ENCODE assay signal across 8 cellular contexts in genomic region chr9:36625006-36625600, GRCh38. TPM values are rescaled to one million over a fixed set of nuclear protein-coding genes. Genes with fewer than 3 reads are reported as not detected.
A peak's percentile ranks its signal among the peaks of the same experiment; 100 is the strongest.
DNase-seq lines count a peak whose midpoint lies in the region; ATAC-seq and TF ChIP-seq lines count a peak whose summit lies in the region.

No MANE protein-coding gene starts in this region.

- no peaks in the 10 kb centered on the region for H3K27me3 ChIP-seq in hepatocyte

- H3K36me3 ChIP-seq in hepatocyte (replicated peaks; ENCODE audit: insufficient read depth, low read depth) = no peaks in the 10 kb centered on the region

- 87% methylated on average over 6 of the region's 6 CpGs for WGBS in hepatocyte (ENCODE audit: low lambda C conversion rate, missing lambda C conversion rate)

- H3K79me2 ChIP-seq in hepatocyte = no peaks in the 10 kb centered on the region

- no peak for TF ChIP-seq CTCF in hepatocyte (IDR thresholded peaks at IDR 0.05; ENCODE audit: poor library complexity)

- no peaks in the 10 kb centered on the region for H4K20me1 ChIP-seq in hepatocyte (ENCODE audit: insufficient read depth, poor library complexity, severe bottlenecking)

- no peak overlapping the region for H3K27ac ChIP-seq in hepatocyte

- no peak overlapping the region for H3K4me3 ChIP-seq in hepatocyte

- H3K4me2 ChIP-seq in hepatocyte = no peak overlapping the region

- H3K9me2 ChIP-seq in hepatocyte (replicated peaks; ENCODE audit: insufficient read depth) = no peaks in the 10 kb centered on the region

- ATAC-seq in GM21360 (IDR thresholded peaks at IDR 0.05; ENCODE audit: unreplicated experiment) = no peak

- H3K9me3 ChIP-seq in hepatocyte (ENCODE audit: low read depth) = no peaks in the 10 kb centered on the region

- H2AFZ ChIP-seq in hepatocyte = no peak overlapping the region

- no peaks in the 10 kb centered on the region for H3K4me1 ChIP-seq in hepatocyte (ENCODE audit: insufficient read depth)

- DNase-seq in HPDE6-E6E7 (ENCODE audit: extremely low spot score) (peak; percentile 54), astrocyte of the hippocampus (ENCODE audit: low read depth, low spot score) (peak; percentile 93), hepatocyte (ENCODE audit: low spot score) (peak; percentile 19), stromal cell of bone marrow (ENCODE audit: low read depth) (peak; percentile 71), NCI-H1105 (lab: John Stamatoyannopoulos, UW) (no peak), NCI-H2107 (lab: John Stamatoyannopoulos, UW) (no peak)
- no peak for DNase-seq in activated CD4-positive, CD25-positive, alpha-beta regulatory T cell (lab: John Stamatoyannopoulos, UW)

RNA-seq across cellular contexts. Expression of gene MELK, which starts 52.4 kb away (rescaled TPM):
- 11.0 and 12.5 TPM in 2 replicates for total RNA-seq in hepatocyte
- polyA plus RNA-seq in hepatocyte = 6.9 and 11.0 TPM in 2 replicates

Comparison
In these comparisons a context has a peak if more than half of its experiments do, and no peak if none do; other contexts are left out.
1. DNase-seq: peak in HPDE6-E6E7 (single experiment), astrocyte of the hippocampus (single experiment), hepatocyte (single experiment) and stromal cell of bone marrow (single experiment); none in activated CD4-positive, CD25-positive, alpha-beta regulatory T cell (0 of 4), NCI-H1105 (single experiment) and NCI-H2107 (single experiment).